Comparison of ENCODE assay signal across 1 cellular context in genomic region chr7:26949319-26949718, GRCh38.
TF ChIP-seq lines count a peak whose summit lies in the region.

No MANE protein-coding gene starts in this region.

TF ChIP-seq in A549, 52 proteins besides CTCF, POLR2A, EP300 and RAD21:
- TF ChIP-seq REST (IDR thresholded peaks at IDR 0.05) (no peak), CBX8 (IDR thresholded peaks at IDR 0.05) (no peak), HOXB13 (CRISPR knock-in tag; IDR thresholded peaks at IDR 0.05; ENCODE audit: low read depth) (no peak), FOSB (CRISPR knock-in tag; IDR thresholded peaks at IDR 0.05) (no peak), HDAC2 (IDR thresholded peaks at IDR 0.05) (no peak), ELK1 (IDR thresholded peaks at IDR 0.05; ENCODE audit: low read depth, low read length) (no peak), BHLHE40 (IDR thresholded peaks at IDR 0.05; ENCODE audit: low read depth, low read length) (no peak), POLR2AphosphoS2 (conservative IDR thresholded peaks at IDR 0.05; ENCODE audit: low read length) (no peak), HEYL (CRISPR knock-in tag; IDR thresholded peaks at IDR 0.05) (no peak), ZC3H11A (IDR thresholded peaks at IDR 0.05) (no peak), HES2 (IDR thresholded peaks at IDR 0.05) (no peak), SREBF2 (IDR thresholded peaks at IDR 0.05) (no peak), RCOR1 (IDR thresholded peaks at IDR 0.05; ENCODE audit: low read depth, low read length) (no peak), EHF (CRISPR knock-in tag; IDR thresholded peaks at IDR 0.05) (no peak), PHF8 (IDR thresholded peaks at IDR 0.05; ENCODE audit: borderline replicate concordance, low read depth) (no peak), JUNB (IDR thresholded peaks at IDR 0.05) (no peak), TP53 (CRISPR knock-in tag; IDR thresholded peaks at IDR 0.05) (no peak), SMC3 (IDR thresholded peaks at IDR 0.05) (no peak)
